In the genomic region with DNA sequence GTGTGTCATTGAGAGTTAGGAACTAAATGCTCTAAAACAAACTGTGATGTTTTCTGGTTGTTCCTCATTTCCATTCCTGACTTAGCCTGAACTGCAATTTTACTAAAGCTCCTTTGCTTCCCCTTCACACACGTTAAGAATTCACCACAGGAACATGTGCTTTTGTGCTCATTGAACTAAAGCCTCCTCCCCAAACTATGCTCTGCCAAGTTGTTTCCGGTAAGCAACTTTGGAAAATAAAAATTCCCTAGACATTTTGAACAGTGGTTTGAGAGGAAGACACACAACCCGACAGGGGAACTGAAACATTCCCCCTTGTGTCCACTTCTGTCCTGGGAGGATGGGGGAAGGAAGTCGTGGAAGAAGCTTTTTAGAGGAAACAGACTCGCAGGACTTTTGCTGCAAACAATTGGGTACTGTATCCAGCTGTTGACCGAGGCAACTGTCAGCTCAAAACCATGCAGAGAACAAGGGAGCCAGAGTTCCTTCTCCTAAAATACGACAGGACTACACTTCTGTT, we compare ENCODE assay signal across 1 cellular context.
TF ChIP-seq lines count a peak whose summit lies in the region.

No MANE protein-coding gene starts in this region.

TF ChIP-seq in SK-N-SH treated with all-trans-retinoic acid at 6 μM for 48 hours, 23 proteins besides CTCF, POLR2A, EP300 and RAD21 (continued from another document):
- TF ChIP-seq, protein P1, sequence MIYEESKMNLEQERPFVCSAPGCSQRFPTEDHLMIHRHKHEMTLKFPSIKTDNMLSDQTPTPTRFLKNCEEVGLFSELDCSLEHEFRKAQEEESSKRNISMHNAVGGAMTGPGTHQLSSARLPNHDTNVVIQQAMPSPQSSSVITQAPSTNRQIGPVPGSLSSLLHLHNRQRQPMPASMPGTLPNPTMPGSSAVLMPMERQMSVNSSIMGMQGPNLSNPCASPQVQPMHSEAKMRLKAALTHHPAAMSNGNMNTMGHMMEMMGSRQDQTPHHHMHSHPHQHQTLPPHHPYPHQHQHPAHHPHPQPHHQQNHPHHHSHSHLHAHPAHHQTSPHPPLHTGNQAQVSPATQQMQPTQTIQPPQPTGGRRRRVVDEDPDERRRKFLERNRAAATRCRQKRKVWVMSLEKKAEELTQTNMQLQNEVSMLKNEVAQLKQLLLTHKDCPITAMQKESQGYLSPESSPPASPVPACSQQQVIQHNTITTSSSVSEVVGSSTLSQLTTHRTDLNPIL (CRISPR knock-in tag; IDR thresholded peaks at IDR 0.05; ENCODE audit: low read depth): no peak
- TF ChIP-seq ESRRG (CRISPR knock-in tag; IDR thresholded peaks at IDR 0.05): no peak
